Comparison of ENCODE assay signal across 32 cellular contexts in genomic region chr10:87966454-87966853, GRCh38.
"Had no signal": no experiment of that assay in that cellular context is flagged by ENCODE, and none has a peak within 500 bp of the region (broad histone marks: within the 10 kb centered on the region; RNA-seq: fewer than 3 reads in every experiment).

No MANE protein-coding gene starts in this region.

- ATAC-seq: activated CD4-positive, CD25-positive, alpha-beta regulatory T cell treated with anti-CD3 and anti-CD28 coated beads, Interleukin-2, amount 50 U/mL, for 24 hours; gastrocnemius medialis; left colon; naive thymus-derived CD4-positive, alpha-beta T cell; psoas muscle; stimulated activated memory B cell treated with anti-CD40 and anti-IgM and Interleukin-4, amounts not matched to agents 10 μg/mL and 1 μg/mL and 100 μg/mL, for 72 hours; stimulated activated naive CD8-positive, alpha-beta T cell treated with anti-CD3 and anti-CD28 coated beads, Interleukin-15, amount 100 ng/mL, for 72 hours; T-helper 17 cell had no signal

- H3K4me3 ChIP-seq: ascending aorta, gastrocnemius medialis, psoas muscle, smooth muscle cell, thyroid gland, upper lobe of left lung had no signal

- H3K4me1 ChIP-seq: parathyroid adenoma had no signal

- H3K27me3 ChIP-seq: ascending aorta, brain microvascular endothelial cell, gastrocnemius medialis, thyroid gland, upper lobe of left lung had no signal

- H3K27ac ChIP-seq: ascending aorta, brain microvascular endothelial cell, epithelial cell of prostate, gastrocnemius medialis, parathyroid adenoma, psoas muscle, thyroid gland, upper lobe of left lung, WERI-Rb-1 had no signal

- DNase-seq: activated CD4-positive, alpha-beta memory T cell treated with anti-CD3 and anti-CD28 coated beads for 36 hours; activated CD4-positive, alpha-beta T cell treated with anti-CD3 and anti-CD28 coated beads, Interleukin-2, amount 10 ng/mL, durations not matched to agents 24 days and 14 days; activated CD8-positive, alpha-beta memory T cell treated with anti-CD3 and anti-CD28 coated beads, Interleukin-2, amount 50 U/mL, for 4 hours; activated gamma-delta T cell; activated naive CD4-positive, alpha-beta T cell treated with anti-CD3 and anti-CD28 coated beads, Interleukin-2, amount 10 ng/mL, durations not matched to agents 7 days and 5 days; activated naive CD8-positive, alpha-beta T cell treated with anti-CD3 and anti-CD28 coated beads, Interleukin-2, amount 10 ng/mL, durations not matched to agents 7 days and 5 days; activated T-cell treated with anti-CD3 and anti-CD28 coated beads, Interleukin-2, amount 50 U/mL, for 24 hours; brain microvascular endothelial cell; cortex of kidney; gastrocnemius medialis; glutamatergic neuron; kidney; left colon; midbrain; naive thymus-derived CD4-positive, alpha-beta T cell; nucleus accumbens; psoas muscle; stimulated activated CD4-positive, alpha-beta T cell treated with anti-CD3 and anti-CD28 coated beads, Interleukin-1b, Interleukin-23, amount 100 ng/mL, for 48 hours; stimulated activated CD4-positive, alpha-beta T cell treated with anti-CD3 and anti-CD28 coated beads, Interleukin-4, amount 100 ng/mL, for 4 hours; stimulated activated CD8-positive, alpha-beta memory T cell treated with anti-CD3 and anti-CD28 coated beads, Interleukin-4, amount 100 ng/mL, for 48 hours; stimulated activated naive CD8-positive, alpha-beta T cell treated with anti-CD3 and anti-CD28 coated beads, Interleukin-15, amount 100 ng/mL, for 72 hours; T-helper 17 cell; T1000; thyroid gland; upper lobe of left lung; WERI-Rb-1 had no signal

- H3K9me3 ChIP-seq: ascending aorta, gastrocnemius medialis, psoas muscle, thyroid gland, upper lobe of left lung had no signal

- H3K79me2 ChIP-seq: parathyroid adenoma had no signal

- H2AFZ ChIP-seq: parathyroid adenoma had no signal

- H3K4me2 ChIP-seq: smooth muscle cell had no signal

- H3K36me3 ChIP-seq: brain microvascular endothelial cell, thyroid gland had no signal

- H3K9ac ChIP-seq: parathyroid adenoma had no signal

- FAIRE-seq: kidney had no signal
